Comparison of ENCODE assay signal across 8 cellular contexts in genomic region chr22:19494001-19494560, GRCh38. TPM values are rescaled to one million over a fixed set of nuclear protein-coding genes. Genes with fewer than 3 reads are reported as not detected.
"Had no signal": no experiment of that assay in that cellular context is flagged by ENCODE, and none has a peak within 500 bp of the region (broad histone marks: within the 10 kb centered on the region; RNA-seq: fewer than 3 reads in every experiment).

No MANE protein-coding gene starts in this region.

- DNase-seq: IMR-90, KBM-7, KG1 had no signal

- ATAC-seq: HepG2 had no signal

- H3K27ac ChIP-seq: HL-60 had no signal

- FAIRE-seq: HepG2, HTR-8/SVneo had no signal

RNA-seq across cellular contexts. Expression of gene CLDN5, which starts 30.1 kb away (rescaled TPM):
- total RNA-seq: HepG2, HT-29, HT1080 had no signal
- polyA plus RNA-seq: HepG2 had no signal
